ENCODE assay signal across 1 cellular context in the genomic region with DNA sequence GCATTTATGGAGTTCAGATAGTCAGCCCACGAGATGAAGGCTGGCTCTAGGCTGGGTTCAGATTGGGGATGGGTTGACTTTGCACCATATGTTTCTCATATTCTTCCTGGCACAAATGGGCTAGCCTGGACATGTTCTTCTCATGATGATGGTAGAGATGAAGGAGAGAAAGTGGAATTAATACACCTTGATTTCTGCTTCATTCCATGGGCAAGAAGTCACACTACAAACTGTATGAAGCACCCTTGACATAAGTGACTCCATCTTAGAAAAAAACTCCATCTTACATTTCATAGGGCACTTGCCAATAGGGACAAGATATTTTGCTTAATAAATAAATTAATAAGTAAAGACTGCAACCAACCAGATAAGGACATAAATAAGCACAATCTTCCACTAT.
TF ChIP-seq lines count a peak whose summit lies in the region.

No MANE protein-coding gene starts in this region.

TF ChIP-seq in K562, 482 proteins besides CTCF, POLR2A, EP300 and RAD21 (continued from another document):
- TF ChIP-seq ZBTB33 (CRISPR knock-in tag; IDR thresholded peaks at IDR 0.05): no peak
- no peak for TF ChIP-seq ZBTB7A (IDR thresholded peaks at IDR 0.05; ENCODE audit: borderline replicate concordance, control insufficient read depth, low read depth, low read length)
- no peak for TF ChIP-seq ZSCAN32 (CRISPR knock-in tag; IDR thresholded peaks at IDR 0.05)
- no peak for TF ChIP-seq RCOR1 (IDR thresholded peaks at IDR 0.05; ENCODE audit: borderline replicate concordance in 1 of 2, low read depth in 2 of 2, low read length in 2 of 2)
- 0 out of 2 replicates have a peak, but pooled peaks have one; percentile 30 for TF ChIP-seq PTRF (tag; IDR thresholded peaks at IDR 0.05)
- no peak for TF ChIP-seq RAD51 (IDR thresholded peaks at IDR 0.05; ENCODE audit: borderline replicate concordance, low read depth)
- no peak for TF ChIP-seq SRSF1 (IDR thresholded peaks at IDR 0.05; ENCODE audit: low read depth, low read length)
- no peak for TF ChIP-seq ZNF449 (CRISPR knock-in tag; IDR thresholded peaks at IDR 0.05)
- TF ChIP-seq NR2F6 (CRISPR knock-in tag; IDR thresholded peaks at IDR 0.05): no peak
- no peak for TF ChIP-seq POU5F1 (IDR thresholded peaks at IDR 0.05; ENCODE audit: borderline replicate concordance, low read depth, low read length, partially characterized antibody)
- TF ChIP-seq RUNX1 (IDR thresholded peaks at IDR 0.05; ENCODE audit: low read depth): no peak
- no peak for TF ChIP-seq GATAD2A (IDR thresholded peaks at IDR 0.05)
- TF ChIP-seq CBX5 (IDR thresholded peaks at IDR 0.05; ENCODE audit: borderline replicate concordance, low read depth): no peak
- TF ChIP-seq TEAD4 (IDR thresholded peaks at IDR 0.05; ENCODE audit: low read length): no peak
- TF ChIP-seq TEAD4 (CRISPR knock-in tag; IDR thresholded peaks at IDR 0.05; ENCODE audit: borderline replicate concordance): no peak
- no peak for TF ChIP-seq ZKSCAN1 (IDR thresholded peaks at IDR 0.05; ENCODE audit: low read depth, low read length)
- TF ChIP-seq ZNF76 (CRISPR knock-in tag; IDR thresholded peaks at IDR 0.05; ENCODE audit: borderline replicate concordance): no peak
- TF ChIP-seq, protein P1, sequence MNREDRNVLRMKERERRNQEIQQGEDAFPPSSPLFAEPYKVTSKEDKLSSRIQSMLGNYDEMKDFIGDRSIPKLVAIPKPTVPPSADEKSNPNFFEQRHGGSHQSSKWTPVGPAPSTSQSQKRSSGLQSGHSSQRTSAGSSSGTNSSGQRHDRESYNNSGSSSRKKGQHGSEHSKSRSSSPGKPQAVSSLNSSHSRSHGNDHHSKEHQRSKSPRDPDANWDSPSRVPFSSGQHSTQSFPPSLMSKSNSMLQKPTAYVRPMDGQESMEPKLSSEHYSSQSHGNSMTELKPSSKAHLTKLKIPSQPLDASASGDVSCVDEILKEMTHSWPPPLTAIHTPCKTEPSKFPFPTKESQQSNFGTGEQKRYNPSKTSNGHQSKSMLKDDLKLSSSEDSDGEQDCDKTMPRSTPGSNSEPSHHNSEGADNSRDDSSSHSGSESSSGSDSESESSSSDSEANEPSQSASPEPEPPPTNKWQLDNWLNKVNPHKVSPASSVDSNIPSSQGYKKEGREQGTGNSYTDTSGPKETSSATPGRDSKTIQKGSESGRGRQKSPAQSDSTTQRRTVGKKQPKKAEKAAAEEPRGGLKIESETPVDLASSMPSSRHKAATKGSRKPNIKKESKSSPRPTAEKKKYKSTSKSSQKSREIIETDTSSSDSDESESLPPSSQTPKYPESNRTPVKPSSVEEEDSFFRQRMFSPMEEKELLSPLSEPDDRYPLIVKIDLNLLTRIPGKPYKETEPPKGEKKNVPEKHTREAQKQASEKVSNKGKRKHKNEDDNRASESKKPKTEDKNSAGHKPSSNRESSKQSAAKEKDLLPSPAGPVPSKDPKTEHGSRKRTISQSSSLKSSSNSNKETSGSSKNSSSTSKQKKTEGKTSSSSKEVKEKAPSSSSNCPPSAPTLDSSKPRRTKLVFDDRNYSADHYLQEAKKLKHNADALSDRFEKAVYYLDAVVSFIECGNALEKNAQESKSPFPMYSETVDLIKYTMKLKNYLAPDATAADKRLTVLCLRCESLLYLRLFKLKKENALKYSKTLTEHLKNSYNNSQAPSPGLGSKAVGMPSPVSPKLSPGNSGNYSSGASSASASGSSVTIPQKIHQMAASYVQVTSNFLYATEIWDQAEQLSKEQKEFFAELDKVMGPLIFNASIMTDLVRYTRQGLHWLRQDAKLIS (CRISPR knock-in tag; IDR thresholded peaks at IDR 0.05): no peak
- TF ChIP-seq EZH2 (IDR thresholded peaks at IDR 0.05; ENCODE audit: borderline replicate concordance, low read depth, low read length): no peak
- TF ChIP-seq TGIF2 (CRISPR knock-in tag; IDR thresholded peaks at IDR 0.05): no peak
- TF ChIP-seq, protein P2, sequence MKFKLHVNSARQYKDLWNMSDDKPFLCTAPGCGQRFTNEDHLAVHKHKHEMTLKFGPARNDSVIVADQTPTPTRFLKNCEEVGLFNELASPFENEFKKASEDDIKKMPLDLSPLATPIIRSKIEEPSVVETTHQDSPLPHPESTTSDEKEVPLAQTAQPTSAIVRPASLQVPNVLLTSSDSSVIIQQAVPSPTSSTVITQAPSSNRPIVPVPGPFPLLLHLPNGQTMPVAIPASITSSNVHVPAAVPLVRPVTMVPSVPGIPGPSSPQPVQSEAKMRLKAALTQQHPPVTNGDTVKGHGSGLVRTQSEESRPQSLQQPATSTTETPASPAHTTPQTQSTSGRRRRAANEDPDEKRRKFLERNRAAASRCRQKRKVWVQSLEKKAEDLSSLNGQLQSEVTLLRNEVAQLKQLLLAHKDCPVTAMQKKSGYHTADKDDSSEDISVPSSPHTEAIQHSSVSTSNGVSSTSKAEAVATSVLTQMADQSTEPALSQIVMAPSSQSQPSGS (CRISPR knock-in tag; IDR thresholded peaks at IDR 0.05): no peak
- no peak for TF ChIP-seq YY1 (IDR thresholded peaks at IDR 0.05; ENCODE audit: borderline replicate concordance in 1 of 3, control insufficient read depth in 1 of 3, extremely low read depth in 1 of 3, insufficient read depth in 3 of 3, insufficient read length in 1 of 3, insufficient replicate concordance in 2 of 3, low read depth in 1 of 3, low read length in 2 of 3)
- no peak for TF ChIP-seq E2F8 (IDR thresholded peaks at IDR 0.05; ENCODE audit: low read depth, partially characterized antibody)
- no peak for TF ChIP-seq HDAC3 (IDR thresholded peaks at IDR 0.05; ENCODE audit: borderline replicate concordance, partially characterized antibody)
- no peak for TF ChIP-seq CHAMP1 (IDR thresholded peaks at IDR 0.05)
- no peak for TF ChIP-seq PRPF4 (IDR thresholded peaks at IDR 0.05; ENCODE audit: insufficient read depth, low read depth, low read length, poor library complexity, severe bottlenecking)
- no peak for TF ChIP-seq ADNP (tag; IDR thresholded peaks at IDR 0.05)
- TF ChIP-seq NR4A1 (CRISPR knock-in tag; IDR thresholded peaks at IDR 0.05): no peak
- no peak for TF ChIP-seq NR4A1 (tag; IDR thresholded peaks at IDR 0.05)
- no peak for TF ChIP-seq NR2C2 (CRISPR knock-in tag; IDR thresholded peaks at IDR 0.05)
- no peak for TF ChIP-seq NR2C2 (tag; IDR thresholded peaks at IDR 0.05)
- TF ChIP-seq PURB (CRISPR knock-in tag; IDR thresholded peaks at IDR 0.05; ENCODE audit: low read depth): no peak
- no peak for TF ChIP-seq RBM34 (IDR thresholded peaks at IDR 0.05; ENCODE audit: borderline replicate concordance, insufficient read depth, low read length)
- TF ChIP-seq ZNF518B (CRISPR knock-in tag; IDR thresholded peaks at IDR 0.05): no peak
- TF ChIP-seq ZNF507 (tag; conservative IDR thresholded peaks at IDR 0.05): 0 out of 2 replicates have a peak, but pooled peaks have one; percentile 29
- no peak for TF ChIP-seq MTA3 (IDR thresholded peaks at IDR 0.05; ENCODE audit: borderline replicate concordance)
- 0 out of 2 replicates have a peak, but pooled peaks have one; percentile 54 for TF ChIP-seq GTF2A2 (tag; IDR thresholded peaks at IDR 0.05)
- TF ChIP-seq CXXC5 (CRISPR knock-in tag; IDR thresholded peaks at IDR 0.05): 0 out of 2 replicates have a peak, but pooled peaks have one; percentile 11
